ENCODE assay signal across 17 cellular contexts in genomic region chr14:71714225-71714624, GRCh38.
A peak's percentile ranks its signal among the peaks of the same experiment; 100 is the strongest.
DNase-seq lines count a peak whose midpoint lies in the region; ATAC-seq and TF ChIP-seq lines count a peak whose summit lies in the region.
"Had no signal": no experiment of that assay in that cellular context is flagged by ENCODE, and none has a peak within 500 bp of the region (broad histone marks: within the 10 kb centered on the region; RNA-seq: fewer than 3 reads in every experiment).

No MANE protein-coding gene starts in this region.

- H3K4me1 ChIP-seq in PC-3 (ENCODE audit: insufficient read depth, low read length) (peaks cover 20% of the 10 kb centered on the region), fibroblast of lung (ENCODE audit: control insufficient read depth, extremely low read depth, insufficient read depth, low read length) (peaks cover 28% of the 10 kb centered on the region)

- H3K27ac ChIP-seq in PC-3 (ENCODE audit: low read length) (no peak overlapping the region), fibroblast of lung (ENCODE audit: insufficient read depth, low read length) (peak overlapping the region; percentile 38)
- H3K27ac ChIP-seq: hepatocyte had no signal

- no peak overlapping the region for H3K4me2 ChIP-seq in PC-3 (ENCODE audit: low read length)
- H3K4me2 ChIP-seq in fibroblast of lung (ENCODE audit: extremely low read depth, insufficient read depth, low read length): peak overlapping the region; percentile 68
- H3K4me2 ChIP-seq: hepatocyte had no signal

- no peak overlapping the region for H2AFZ ChIP-seq in PC-3 (ENCODE audit: low read length)
- no peak overlapping the region for H2AFZ ChIP-seq in fibroblast of lung (ENCODE audit: low read length)
- H2AFZ ChIP-seq: hepatocyte had no signal

- H3K79me2 ChIP-seq in PC-3 (ENCODE audit: low read length) (no peaks in the 10 kb centered on the region), fibroblast of lung (ENCODE audit: control insufficient read depth, insufficient read depth, low read length) (no peaks in the 10 kb centered on the region)
- H3K79me2 ChIP-seq: hepatocyte had no signal

- H3K9me3 ChIP-seq in PC-3 (ENCODE audit: low read length) (no peaks in the 10 kb centered on the region), fibroblast of lung (ENCODE audit: control insufficient read depth, insufficient read depth, low read depth, low read length) (no peaks in the 10 kb centered on the region)
- H3K9me3 ChIP-seq: HAP-1 had no signal

- H3K36me3 Mint-ChIP-seq in T-cell: peaks cover 77% of the 10 kb centered on the region

- no peaks in the 10 kb centered on the region for H3F3A ChIP-seq in PC-3 (ENCODE audit: low read length, unreplicated experiment)

- no peak for TF ChIP-seq CTCF in PC-3 (conservative IDR thresholded peaks at IDR 0.05; ENCODE audit: low read depth, low read length)
- TF ChIP-seq CTCF in fibroblast of lung (conservative IDR thresholded peaks at IDR 0.05 in 1 of 2, IDR thresholded peaks at IDR 0.05 in 1 of 2; ENCODE audit: low read depth in 1 of 2, low read length in 2 of 2): no peak
- TF ChIP-seq CTCF in retinal pigment epithelial cell (conservative IDR thresholded peaks at IDR 0.05; ENCODE audit: low read depth, low read length): no peak

- no peak overlapping the region for H3K27ac Mint-ChIP-seq in T-cell
- H3K27ac Mint-ChIP-seq: activated CD4-positive, alpha-beta T cell treated with anti-CD3 and anti-CD28 coated beads for 36 hours; naive B cell; T-helper 2 cell treated with Interferon-gamma antibody and Interleukin-4, amounts not matched to agents 5 μg/mL and 100 μg/mL, for 36 hours had no signal

- ATAC-seq in PC-3: no peak
- ATAC-seq in T-cell (replicated peaks in 1 of 4): no peak
- ATAC-seq: activated CD4-positive, alpha-beta T cell treated with anti-CD3 and anti-CD28 coated beads for 36 hours had no signal

- DNase-seq in EH (ENCODE audit: low read depth): peak; percentile 96
- DNase-seq in PC-3: peak; percentile 50
- DNase-seq in fibroblast of lung (ENCODE audit: low read depth in 2 of 2): peak; percentile 87 to 97
- peak; percentile 87 for DNase-seq in retinal pigment epithelial cell (ENCODE audit: low read depth)
- DNase-seq in NCI-H524 (lab: John Stamatoyannopoulos, UW): no peak
- DNase-seq in NCI-H82 (lab: John Stamatoyannopoulos, UW): no peak
- DNase-seq in T-cell: no peak
- DNase-seq in stimulated activated CD4-positive, alpha-beta T cell treated with anti-CD3 and anti-CD28 coated beads, Interleukin-15, amount 100 ng/mL, for 24 hours: no peak
- DNase-seq: activated CD4-positive, alpha-beta T cell treated with anti-CD3 and anti-CD28 coated beads for 36 hours; activated naive CD4-positive, alpha-beta T cell treated with anti-CD3 and anti-CD28 coated beads, Interleukin-2, amount 50 U/mL, for 16 hours; C1 segment of cervical spinal cord; naive B cell; NCI-H1092; NCI-H2171 had no signal

- CTCF ChIA-PET in PC-3 (lab: Charles Lee) (no interaction called here), T-cell (lab: Charles Lee) (no interaction called here)

- H3K36me3 ChIP-seq in PC-3 (ENCODE audit: low read depth, low read length) (peaks cover 13% of the 10 kb centered on the region; the same call in 1 of the 2 replicates), fibroblast of lung (ENCODE audit: control insufficient read depth, insufficient read depth, low read length) (peaks cover 4% of the 10 kb centered on the region)
- H3K36me3 ChIP-seq: HAP-1 had no signal

- no peak overlapping the region for H3K4me3 Mint-ChIP-seq in T-cell
- H3K4me3 Mint-ChIP-seq: activated CD4-positive, alpha-beta T cell treated with anti-CD3 and anti-CD28 coated beads for 36 hours; naive B cell; T-helper 2 cell treated with Interferon-gamma antibody and Interleukin-4, amounts not matched to agents 5 μg/mL and 100 μg/mL, for 36 hours had no signal

- H3K9me2 ChIP-seq in PC-3 (replicated peaks; ENCODE audit: low read length): no peaks in the 10 kb centered on the region

- no TSS peak for BruUV-seq in PC-3 (replicated peaks; lab: Mats Ljungman, UMichigan)

- H3K9ac ChIP-seq in PC-3 (ENCODE audit: low read length) (no peak overlapping the region), fibroblast of lung (ENCODE audit: insufficient read depth, low read length) (no peak overlapping the region)

- POLR2A ChIA-PET in PC-3 (lab: Charles Lee; ENCODE audit: unreplicated experiment) (interaction anchor here (0.7 kb wide), 1 partner anchor 18 kb away, joined by 3 read pairs; no protein-coding TSS in a partner anchor), T-cell (lab: Charles Lee) (interaction anchor here in 1 of 2 donors (0.6 kb wide), 1 partner anchor 664 kb away, joined by 3 read pairs; no protein-coding TSS in a partner anchor)

- H3K4me3 ChIP-seq in PC-3 (ENCODE audit: low read length): no peak overlapping the region
- no peak overlapping the region for H3K4me3 ChIP-seq in fibroblast of lung (replicated peaks in 1 of 4; ENCODE audit: control extremely low read depth in 1 of 4, insufficient read depth in 1 of 4, low read depth in 3 of 4, low read length in 4 of 4)
- H3K4me3 ChIP-seq in retinal pigment epithelial cell (ENCODE audit: low read length): no peak overlapping the region
- H3K4me3 ChIP-seq: HAP-1, hepatocyte had no signal

- no peaks in the 10 kb centered on the region for H3K27me3 Mint-ChIP-seq in T-cell
- H3K27me3 Mint-ChIP-seq: activated CD4-positive, alpha-beta T cell treated with anti-CD3 and anti-CD28 coated beads for 36 hours; naive B cell had no signal

- H3K9me3 Mint-ChIP-seq in T-cell: no peaks in the 10 kb centered on the region
- H3K9me3 Mint-ChIP-seq: naive B cell; T-helper 2 cell treated with Interferon-gamma antibody and Interleukin-4, amounts not matched to agents 5 μg/mL and 100 μg/mL, for 36 hours had no signal

- H3K27me3 ChIP-seq in PC-3 (ENCODE audit: low read length) (no peaks in the 10 kb centered on the region), fibroblast of lung (ENCODE audit: control insufficient read depth, insufficient read depth, low read length) (no peaks in the 10 kb centered on the region)
- H3K27me3 ChIP-seq: hepatocyte had no signal

- no peaks in the 10 kb centered on the region for H4K20me1 ChIP-seq in PC-3 (ENCODE audit: low read length)
- no peaks in the 10 kb centered on the region for H4K20me1 ChIP-seq in fibroblast of lung (ENCODE audit: control insufficient read depth, extremely low read depth, insufficient read depth, low read length)

- peaks cover 7 to 18% (median 11%) of the 10 kb centered on the region in 3 donors for H3K4me1 Mint-ChIP-seq in T-cell

- intact Hi-C loops in PC-3 (cut with micrococcal nuclease): no loop called here

Comparison
In these comparisons a context has a peak if more than half of its experiments do, and no peak if none do; other contexts are left out.
1. DNase-seq: peak in EH (single experiment), PC-3 (single experiment), fibroblast of lung (2 of 2) and retinal pigment epithelial cell (single experiment); none in NCI-H524 (0 of 2), NCI-H82 (single experiment), T-cell (0 of 34) and stimulated activated CD4-positive, alpha-beta T cell treated with anti-CD3 and anti-CD28 coated beads, Interleukin-15, amount 100 ng/mL, for 24 hours (single experiment).